ENCODE assay signal across 8 cellular contexts in the genomic region with DNA sequence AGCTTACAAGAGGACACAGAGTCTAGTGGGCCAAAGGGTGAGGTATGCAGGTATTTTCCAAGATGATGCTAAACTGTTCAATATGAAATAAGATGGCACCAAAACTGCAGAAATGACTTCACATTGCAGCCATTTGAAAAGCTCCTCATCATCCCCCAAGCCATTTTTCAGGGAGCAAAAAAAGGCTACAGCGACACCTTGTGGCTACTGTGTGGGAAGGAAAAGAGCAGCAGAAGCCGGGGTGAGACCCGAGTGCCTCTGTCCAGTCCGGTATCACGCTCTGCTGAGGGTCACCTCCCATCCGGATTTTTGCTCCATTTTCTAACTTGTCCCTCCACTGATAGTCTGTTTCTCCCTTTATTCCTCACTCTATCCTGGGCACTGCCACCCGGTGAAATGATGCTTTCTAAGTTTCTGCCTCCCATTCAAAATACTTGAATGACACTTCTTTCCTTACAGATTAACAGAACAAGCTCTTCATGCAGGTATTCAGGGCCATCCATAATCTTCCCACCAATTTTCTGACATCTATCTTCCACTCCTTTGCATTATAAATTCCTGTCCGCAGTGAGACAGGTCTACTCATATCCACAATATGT.
DNase-seq lines count a peak whose midpoint lies in the region; ATAC-seq, FAIRE-seq and TF ChIP-seq lines count a peak whose summit lies in the region.

No MANE protein-coding gene starts in this region.

- no peak overlapping the region for H3K9ac ChIP-seq in astrocyte (ENCODE audit: low read length)

- no peaks in the 10 kb centered on the region for H3K36me3 ChIP-seq in astrocyte (ENCODE audit: insufficient read depth, low read length)

- no peak overlapping the region for H2AFZ ChIP-seq in astrocyte (ENCODE audit: low read depth, low read length)

- DNase-seq in CD14-positive monocyte (ENCODE audit: low spot score) (no peak), GM18507 (ENCODE audit: extremely low spot score, insufficient read length, low read depth) (peak; percentile 5), NCI-H460 (ENCODE audit: extremely low read depth, low read depth) (peak; percentile 41), astrocyte (ENCODE audit: low read depth) (peak; percentile 23), iPS-NIHi11 (ENCODE audit: low spot score) (peak; percentile 86)
- peak; percentile 16 to 36 for DNase-seq in stimulated activated CD4-positive, alpha-beta T cell treated with anti-CD3 and anti-CD28 coated beads, Interleukin-4, amount 100 ng/mL, for 48 hours (ENCODE audit: low read depth in 2 of 2)

- H3K4me1 ChIP-seq in astrocyte (ENCODE audit: insufficient read depth, low read length) = no peaks in the 10 kb centered on the region

- H3K36me3 Mint-ChIP-seq in CD14-positive monocyte (no peaks in the 10 kb centered on the region), astrocyte (ENCODE audit: low read depth, unreplicated experiment) (peaks cover 4% of the 10 kb centered on the region)

- H3K27ac Mint-ChIP-seq in CD14-positive monocyte (no peak overlapping the region), astrocyte (ENCODE audit: unreplicated experiment) (no peak overlapping the region)

- H3K27me3 ChIP-seq in astrocyte (ENCODE audit: insufficient read depth, low read length) = no peaks in the 10 kb centered on the region

- intact Hi-C loops in CD14-positive monocyte (cut with micrococcal nuclease) = no loop called here

- no peak overlapping the region for H3K4me3 ChIP-seq in astrocyte (ENCODE audit: insufficient read depth, low read depth, low read length)

- FAIRE-seq in GM18507 (lab: Jason Lieb, UNC) = peak; percentile 57
- FAIRE-seq in astrocyte (lab: Jason Lieb, UNC) = no peak

- H3K9me3 ChIP-seq in astrocyte (ENCODE audit: insufficient read depth, low read depth, low read length) = no peaks in the 10 kb centered on the region

- peaks cover 2% of the 10 kb centered on the region for H3K4me1 Mint-ChIP-seq in CD14-positive monocyte
- no peaks in the 10 kb centered on the region for H3K4me1 Mint-ChIP-seq in astrocyte (ENCODE audit: low read depth, unreplicated experiment)

- H3K4me3 Mint-ChIP-seq in CD14-positive monocyte = peak overlapping the region in 1 of 2 donors; percentile 2
- no peak overlapping the region for H3K4me3 Mint-ChIP-seq in astrocyte (ENCODE audit: unreplicated experiment)

- H3K27me3 Mint-ChIP-seq in CD14-positive monocyte (ENCODE audit: low read depth in 3 of 3) (peaks cover 4 to 14% (median 7%) of the 10 kb centered on the region in 3 donors), astrocyte (ENCODE audit: low read depth, unreplicated experiment) (peaks cover 3% of the 10 kb centered on the region)

- TF ChIP-seq CTCF in CD14-positive monocyte (IDR thresholded peaks at IDR 0.05) = peak; percentile 70
- peak; percentile 82 for TF ChIP-seq CTCF in astrocyte (IDR thresholded peaks at IDR 0.05; ENCODE audit: insufficient read depth, low read depth, low read length)

- H3K27ac ChIP-seq in astrocyte (ENCODE audit: low read depth, low read length) = no peak overlapping the region

- ATAC-seq in HG02938 (IDR thresholded peaks at IDR 0.05; ENCODE audit: unreplicated experiment) (peak; percentile 72), HG03196 (IDR thresholded peaks at IDR 0.05; ENCODE audit: unreplicated experiment) (no peak)

- peak overlapping the region; percentile 30 for H3K4me2 ChIP-seq in astrocyte (ENCODE audit: low read length)

- peaks cover 0 to 4% (median 0%) of the 10 kb centered on the region in 7 donors for H3K9me3 Mint-ChIP-seq in CD14-positive monocyte
- H3K9me3 Mint-ChIP-seq in astrocyte (ENCODE audit: unreplicated experiment) = peaks cover 5% of the 10 kb centered on the region

- no peaks in the 10 kb centered on the region for H4K20me1 ChIP-seq in astrocyte (ENCODE audit: insufficient read depth, low read length)

- H3K79me2 ChIP-seq in astrocyte (ENCODE audit: insufficient read depth, low read length) = no peaks in the 10 kb centered on the region
